ENCODE assay signal across 8 cellular contexts in the genomic region with DNA sequence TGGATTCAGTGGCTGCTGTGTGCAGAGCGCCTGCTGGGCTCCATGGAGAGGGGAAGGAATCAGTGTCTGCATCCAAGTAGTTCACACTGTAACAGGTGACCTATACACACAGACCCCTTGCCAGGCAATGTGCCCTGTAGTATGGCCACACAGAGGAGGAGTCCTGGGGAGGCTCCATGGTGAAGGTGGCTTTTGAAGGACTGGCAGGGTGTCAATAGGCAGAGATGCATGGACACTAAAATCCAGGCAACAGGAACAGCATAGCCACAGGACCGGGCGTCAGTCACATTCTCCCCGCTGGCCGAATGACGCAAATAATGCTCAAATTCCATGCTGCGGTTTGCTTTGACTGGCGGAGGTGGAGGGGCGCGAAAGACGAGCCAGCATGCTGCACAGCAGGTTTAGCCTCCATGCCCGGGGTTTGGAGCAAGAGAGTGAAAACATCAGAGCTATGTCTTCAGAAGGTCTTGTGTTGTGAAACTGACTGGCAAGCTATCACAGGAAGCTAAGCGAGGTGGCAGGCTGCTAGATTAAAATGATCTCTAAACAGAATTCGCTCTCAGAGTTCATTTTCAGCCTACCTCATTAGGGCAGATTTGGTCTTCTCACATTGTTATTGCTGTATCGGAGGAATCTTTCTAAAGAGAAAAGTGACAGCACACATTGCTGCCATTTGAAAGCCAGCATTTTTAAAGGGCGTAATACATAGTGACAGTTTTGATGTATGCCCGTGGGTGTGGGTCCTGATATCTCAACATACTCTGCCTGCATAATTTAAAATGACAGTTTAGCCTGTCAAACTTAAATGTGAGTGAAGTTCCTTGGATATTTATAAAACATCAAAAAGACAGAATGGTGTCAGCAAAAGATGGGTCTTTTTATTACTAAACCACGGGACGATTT. TPM values are rescaled to one million over a fixed set of nuclear protein-coding genes. Genes with fewer than 3 reads are reported as not detected.
DNase-seq lines count a peak whose midpoint lies in the region.

No MANE protein-coding gene starts in this region.

- H3K9me3 ChIP-seq in esophagus (ENCODE audit: control insufficient read depth in 2 of 2, insufficient read depth in 1 of 2, low read depth in 1 of 2, low read length in 1 of 2) (no peaks in the 10 kb centered on the region), muscle layer of duodenum (ENCODE audit: control insufficient read depth in 1 of 2, low read length in 2 of 2) (no peaks in the 10 kb centered on the region)

- H3K36me3 ChIP-seq in esophagus (ENCODE audit: control insufficient read depth in 2 of 2, insufficient read depth in 2 of 2, low read length in 1 of 2) (no peaks in the 10 kb centered on the region), muscle layer of duodenum (ENCODE audit: control insufficient read depth in 1 of 2, insufficient read depth in 2 of 2, low read length in 2 of 2) (peaks cover 0 to 17% of the 10 kb centered on the region in 2 donors)

- peak overlapping the region; percentile 38 to 78 for H3K27ac ChIP-seq in esophagus (ENCODE audit: low read depth in 2 of 2, low read length in 1 of 2)
- H3K27ac ChIP-seq in muscle layer of duodenum (ENCODE audit: low read length): peak overlapping the region; percentile 99

- H3K4me3 ChIP-seq in esophagus (ENCODE audit: low read depth in 1 of 2, low read length in 2 of 2): peak overlapping the region; percentile 25 to 91
- peak overlapping the region; percentile 87 to 99 for H3K4me3 ChIP-seq in muscle layer of duodenum (ENCODE audit: low read depth in 1 of 2, low read length in 2 of 2)

- H3K27me3 ChIP-seq in esophagus (ENCODE audit: control insufficient read depth in 1 of 2, insufficient read depth in 2 of 2, low read length in 2 of 2) (no peaks in the 10 kb centered on the region), muscle layer of duodenum (ENCODE audit: low read depth, low read length) (no peaks in the 10 kb centered on the region)

- WGBS in esophagus, 2 donors: 6 to 10% methylated on average over 19 of the region's 19 CpGs

- peaks cover 0 to 1% of the 10 kb centered on the region in 2 donors for H3K4me1 ChIP-seq in esophagus (ENCODE audit: control insufficient read depth in 2 of 2, insufficient read depth in 2 of 2, low read length in 1 of 2)
- H3K4me1 ChIP-seq in muscle layer of duodenum (ENCODE audit: control insufficient read depth in 1 of 2, insufficient read depth in 2 of 2, low read length in 2 of 2): peaks cover 10 to 26% of the 10 kb centered on the region in 2 donors

- peak; percentile 38 to 84 (median 59) for DNase-seq in NCI-H1417 (lab: John Stamatoyannopoulos, UW)
- DNase-seq in NCI-H1417 treated with DMSO at 0.1 percent for 48 hours (lab: John Stamatoyannopoulos, UW): no peak
- DNase-seq in NOMO-1 treated with DMSO at 0.1 percent for 48 hours (lab: John Stamatoyannopoulos, UW; ENCODE audit: unreplicated experiment): peak; percentile 66
- peak; percentile 76 for DNase-seq in activated T-cell treated with anti-CD3 and anti-CD28 coated beads, Interleukin-2, amount 50 U/mL, for 1 hour
- peak; percentile 35 for DNase-seq in stimulated activated CD8-positive, alpha-beta memory T cell treated with anti-CD3 and anti-CD28 coated beads, Interleukin-4, amount 100 ng/mL, for 24 hours (ENCODE audit: low read depth)
- DNase-seq in NCI-H187 treated with DMSO at 0.1 percent for 48 hours (lab: John Stamatoyannopoulos, UW): no peak

RNA-seq across cellular contexts. Expression of gene CHMP1B, which starts 1.1 kb away (rescaled TPM):
- 10 to 100 TPM; 26.8 to 31.5 TPM for polyA plus RNA-seq in esophagus

RNA-seq across cellular contexts. Expression of gene MPPE1, which starts 58.0 kb away (rescaled TPM):
- 10 to 100 TPM; 19.1 to 20.3 TPM for polyA plus RNA-seq in esophagus

Comparison
In these comparisons a context has a peak if more than half of its experiments do, and no peak if none do; other contexts are left out.
1. DNase-seq: peak in NCI-H1417 (3 of 3), NOMO-1 treated with DMSO at 0.1 percent for 48 hours (single experiment), activated T-cell treated with anti-CD3 and anti-CD28 coated beads, Interleukin-2, amount 50 U/mL, for 1 hour (single experiment) and stimulated activated CD8-positive, alpha-beta memory T cell treated with anti-CD3 and anti-CD28 coated beads, Interleukin-4, amount 100 ng/mL, for 24 hours (single experiment); none in NCI-H1417 treated with DMSO at 0.1 percent for 48 hours (single experiment) and NCI-H187 treated with DMSO at 0.1 percent for 48 hours (single experiment).